ENCODE assay signal across 12 cellular contexts in genomic region chr9:69157751-69158466, GRCh38. TPM values are rescaled to one million over a fixed set of nuclear protein-coding genes. Genes with fewer than 3 reads are reported as not detected.
A peak's percentile ranks its signal among the peaks of the same experiment; 100 is the strongest.
DNase-seq lines count a peak whose midpoint lies in the region; ATAC-seq, FAIRE-seq and TF ChIP-seq lines count a peak whose summit lies in the region.
"Had no signal": no experiment of that assay in that cellular context is flagged by ENCODE, and none has a peak within 500 bp of the region (broad histone marks: within the 10 kb centered on the region; RNA-seq: fewer than 3 reads in every experiment).

No MANE protein-coding gene starts in this region.

- no peak overlapping the region for H3K27ac Mint-ChIP-seq in GM23338

- no peaks in the 10 kb centered on the region; the same call in 2 of the 3 replicates for H3K9me3 Mint-ChIP-seq in GM23338

- dilution Hi-C loops in keratinocyte (cut with MboI; ENCODE audit: extremely low pct_ligation_motif_present, low sequenced_read_pairs), result no loop called here

- H3K79me2 ChIP-seq in GM23338 (replicated peaks; ENCODE audit: insufficient read depth) (peaks cover 70% of the 10 kb centered on the region), keratinocyte (ENCODE audit: control insufficient read depth, insufficient read depth, low read length) (peaks cover 8% of the 10 kb centered on the region)

- H3K27me3 Mint-ChIP-seq in GM23338 (ENCODE audit: insufficient read depth, low read depth, poor library complexity), result peaks cover 9% of the 10 kb centered on the region

- ATAC-seq in GM23338 (no peak; the same call in 2 of the 3 replicates), GM21447 (IDR thresholded peaks at IDR 0.05; ENCODE audit: unreplicated experiment) (no peak), omental fat pad (ENCODE audit: low FRiP score) (no peak)

- peaks cover 17% of the 10 kb centered on the region for H3K4me1 Mint-ChIP-seq in GM23338

- no peak overlapping the region for H3K4me2 ChIP-seq in GM23338
- H3K4me2 ChIP-seq in keratinocyte (ENCODE audit: control insufficient read depth, extremely low read depth, insufficient read depth, low read depth, low read length), result no peak overlapping the region

- H3K36me3 Mint-ChIP-seq in GM23338 (ENCODE audit: low read depth), result peaks cover 51% of the 10 kb centered on the region

- no peak for FAIRE-seq in keratinocyte (lab: Jason Lieb, UNC)

- no peaks in the 10 kb centered on the region for H3K9me1 ChIP-seq in keratinocyte (ENCODE audit: control insufficient read depth, extremely low read depth, insufficient read depth, low read length)

- H3K4me1 ChIP-seq in GM23338 (ENCODE audit: insufficient read depth) (peaks cover 7% of the 10 kb centered on the region; the same call in 1 of the 2 replicates), keratinocyte (ENCODE audit: control insufficient read depth, extremely low read depth, insufficient read depth, low read length) (peaks cover 20% of the 10 kb centered on the region)
- H3K4me1 ChIP-seq: prostate gland, SJCRH30 had no signal

- H4K20me1 ChIP-seq in GM23338 (replicated peaks; ENCODE audit: insufficient read depth) (peaks cover 20% of the 10 kb centered on the region; the same call in 1 of the 2 replicates), keratinocyte (ENCODE audit: control insufficient read depth, extremely low read depth, insufficient read depth, low read length) (no peaks in the 10 kb centered on the region)

- no peaks in the 10 kb centered on the region for H3K9me3 ChIP-seq in keratinocyte (ENCODE audit: control insufficient read depth, low read depth, low read length)
- H3K9me3 ChIP-seq: prostate gland, SJCRH30 had no signal

- H3K9ac ChIP-seq in keratinocyte (ENCODE audit: control insufficient read depth, extremely low read depth, insufficient read depth, low read length), result no peak overlapping the region

- H3K27ac ChIP-seq in GM23338 (ENCODE audit: low read depth) (peak overlapping the region; percentile 70; the same call in 1 of the 2 replicates), keratinocyte (ENCODE audit: control insufficient read depth, insufficient read depth, low read length) (no peak overlapping the region)
- H3K27ac ChIP-seq: prostate gland, SJCRH30 had no signal

- peaks cover 7% of the 10 kb centered on the region; the same call in 1 of the 2 replicates for H3F3A ChIP-seq in GM23338 (replicated peaks; ENCODE audit: low read depth)

- H3K27me3 ChIP-seq in GM23338 (ENCODE audit: insufficient read depth), result no peaks in the 10 kb centered on the region
- H3K27me3 ChIP-seq in keratinocyte (ENCODE audit: control insufficient read depth, extremely low read depth, insufficient read depth, low read length), result no peaks in the 10 kb centered on the region
- H3K27me3 ChIP-seq: SJCRH30 had no signal

- H3K4me3 Mint-ChIP-seq in GM23338, result no peak overlapping the region

- H2AFZ ChIP-seq in GM23338 (no peak overlapping the region), keratinocyte (ENCODE audit: control insufficient read depth, low read length) (no peak overlapping the region)

- peak; percentile 43 to 55 for TF ChIP-seq CTCF in GM23338 (conservative IDR thresholded peaks at IDR 0.05; ENCODE audit: low read depth in 2 of 2)
- TF ChIP-seq CTCF in WI38 (IDR thresholded peaks at IDR 0.05; ENCODE audit: low read depth, low read length), result peak; percentile 29
- peak; percentile 19 to 25 (median 23) for TF ChIP-seq CTCF in keratinocyte (optimal IDR thresholded peaks at IDR 0.05 in 1 of 3, IDR thresholded peaks at IDR 0.05 in 1 of 3, conservative IDR thresholded peaks at IDR 0.05 in 1 of 3; ENCODE audit: extremely low read depth in 1 of 3, insufficient read depth in 2 of 3, low read length in 3 of 3)
- TF ChIP-seq CTCF in omental fat pad (IDR thresholded peaks at IDR 0.05), result no peak

- H3K4me3 ChIP-seq in GM23338 (no peak overlapping the region), WI38 (ENCODE audit: low read depth, low read length) (no peak overlapping the region), keratinocyte (ENCODE audit: control insufficient read depth in 2 of 3, extremely low read depth in 1 of 3, insufficient read depth in 2 of 3, low read depth in 1 of 3, low read length in 3 of 3) (no peak overlapping the region)
- H3K4me3 ChIP-seq: prostate gland, SJCRH30 had no signal

- H3K9me2 ChIP-seq in GM23338 (ENCODE audit: insufficient read depth), result peaks cover 3% of the 10 kb centered on the region; the same call in 1 of the 2 replicates

- DNase-seq in AG20443 (ENCODE audit: low spot score) (peak; percentile 69), GM23338 (ENCODE audit: low spot score) (no peak), keratinocyte (ENCODE audit: low read depth, low spot score) (no peak), omental fat pad (ENCODE audit: low spot score) (no peak), NCI-H82 (lab: John Stamatoyannopoulos, UW) (no peak)
- no peak for DNase-seq in activated effector memory CD4-positive, alpha-beta T cell treated with Interleukin-2 at 50 U/mL for 16 hours
- DNase-seq: activated T-cell treated with anti-CD3 and anti-CD28 coated beads for 4 hours, NCI-H1417 treated with DMSO at 0.1 percent for 48 hours, SJCRH30 had no signal

- H3K36me3 ChIP-seq in GM23338 (ENCODE audit: insufficient read depth) (no peaks in the 10 kb centered on the region), keratinocyte (ENCODE audit: control insufficient read depth in 2 of 2, extremely low read depth in 1 of 2, insufficient read depth in 2 of 2, low read length in 2 of 2) (peaks cover 2 to 4% of the 10 kb centered on the region in 2 experiments)
- H3K36me3 ChIP-seq: prostate gland, SJCRH30 had no signal

TF ChIP-seq in GM23338, 12 proteins besides CTCF, POLR2A, EP300 and RAD21 (continues in another document):
- TF ChIP-seq ETS1 (IDR thresholded peaks at IDR 0.05), result no peak
- no peak for TF ChIP-seq ZNF331 (CRISPR knock-in tag; IDR thresholded peaks at IDR 0.05; ENCODE audit: low read depth)
- TF ChIP-seq JUNB (IDR thresholded peaks at IDR 0.05; ENCODE audit: unreplicated experiment), result no peak

RNA-seq across cellular contexts. Expression of gene TJP2, which starts 16.2 kb away (rescaled TPM):
- 176 and 234 TPM in 2 replicates for total RNA-seq in GM23338 (2014; rRNA removed; shearing (Covaris generic))
- 34.9 and 37.6 TPM in 2 replicates for polyA plus RNA-seq in GM23338 (2016; fragmentation: Nextera tagmentation; extraction: Ambion mirVana)
- polyA plus RNA-seq in keratinocyte, result 34.9 to 74.8 TPM (median 65.5 TPM) in 3 replicates
- 80.3 TPM for polyA plus RNA-seq in keratinocyte (2011; ENCODE audit: low read depth)
- 29.8 and 43.8 TPM in 2 replicates for polyA plus RNA-seq in keratinocyte (2011; cell fraction: cytosol; rRNA removed)
- polyA plus RNA-seq in keratinocyte (2011; cell fraction: nucleus; rRNA removed), result 81.2 and 90.1 TPM in 2 replicates
- polyA plus RNA-seq in keratinocyte (2012; ENCODE audit: low replicate concordance), result 69.1 and 83.8 TPM in 2 replicates
- polyA minus RNA-seq in keratinocyte, result 26.5 to 64.6 TPM (median 29.1 TPM) in 3 replicates
- 45.5 TPM for polyA minus RNA-seq in keratinocyte (2011; cell fraction: cytosol; rRNA and poly(A)+ RNA removed)
- 70.3 and 120 TPM in 2 replicates for polyA minus RNA-seq in keratinocyte (2011; cell fraction: nucleus; rRNA and poly(A)+ RNA removed)
- 100 to 1,000 TPM; 114 to 221 (median 156) TPM for total RNA-seq in omental fat pad

Comparison
In these comparisons a context has a peak if more than half of its experiments do, and no peak if none do; other contexts are left out.
1. CTCF ChIP-seq: peak in GM23338 (2 of 2), WI38 (single experiment) and keratinocyte (3 of 3); none in omental fat pad (0 of 3).